In the genomic region with DNA sequence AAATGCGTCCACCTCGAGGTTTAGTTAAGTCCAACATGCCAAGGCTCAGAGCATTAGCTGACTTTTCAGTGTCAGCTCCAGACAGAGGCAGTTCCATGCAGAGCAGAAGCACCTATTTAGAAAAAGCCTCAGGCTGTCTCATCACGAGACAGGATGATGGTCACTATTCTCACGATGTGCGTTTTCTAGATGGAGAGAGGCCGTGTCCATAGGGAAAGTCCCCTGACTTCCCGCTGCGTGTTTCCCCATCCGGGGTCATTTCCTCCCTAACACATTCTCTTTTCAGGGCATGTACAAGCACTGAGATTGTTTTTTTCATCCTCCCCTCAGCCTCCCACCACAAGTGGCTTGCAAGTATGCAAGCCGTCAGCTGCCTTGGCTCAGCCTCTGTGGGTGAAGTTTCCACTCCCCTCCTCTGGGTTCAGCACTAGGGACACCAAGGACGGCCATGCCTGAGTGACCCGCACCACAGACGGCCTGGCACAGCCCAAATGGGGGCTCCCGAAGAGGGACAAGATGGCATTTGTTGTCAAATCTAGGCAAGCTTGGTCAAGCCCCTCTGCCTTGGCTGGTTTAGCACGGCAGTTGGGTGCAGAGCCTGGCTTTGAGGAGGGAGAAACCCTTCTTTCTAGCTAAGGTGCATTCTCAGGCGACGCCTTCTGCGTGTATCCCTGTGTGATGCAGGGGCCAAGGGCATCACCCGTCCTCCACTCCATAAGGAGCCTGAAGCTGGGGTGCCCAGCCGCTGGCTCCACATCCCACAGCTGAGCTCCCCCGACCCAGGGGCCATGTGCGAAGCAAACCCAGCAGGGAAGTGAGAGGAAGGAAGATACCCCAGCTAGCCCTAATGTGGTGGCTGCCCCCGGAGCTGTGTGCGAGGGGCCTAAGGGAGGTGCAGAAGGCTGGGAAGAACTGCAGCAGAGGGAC, we compare ENCODE assay signal across 1 cellular context.
TF ChIP-seq lines count a peak whose summit lies in the region.

No MANE protein-coding gene starts in this region.

TF ChIP-seq in GM23338, 12 proteins besides CTCF, POLR2A, EP300 and RAD21 (continued from another document):
- TF ChIP-seq, protein P1, sequence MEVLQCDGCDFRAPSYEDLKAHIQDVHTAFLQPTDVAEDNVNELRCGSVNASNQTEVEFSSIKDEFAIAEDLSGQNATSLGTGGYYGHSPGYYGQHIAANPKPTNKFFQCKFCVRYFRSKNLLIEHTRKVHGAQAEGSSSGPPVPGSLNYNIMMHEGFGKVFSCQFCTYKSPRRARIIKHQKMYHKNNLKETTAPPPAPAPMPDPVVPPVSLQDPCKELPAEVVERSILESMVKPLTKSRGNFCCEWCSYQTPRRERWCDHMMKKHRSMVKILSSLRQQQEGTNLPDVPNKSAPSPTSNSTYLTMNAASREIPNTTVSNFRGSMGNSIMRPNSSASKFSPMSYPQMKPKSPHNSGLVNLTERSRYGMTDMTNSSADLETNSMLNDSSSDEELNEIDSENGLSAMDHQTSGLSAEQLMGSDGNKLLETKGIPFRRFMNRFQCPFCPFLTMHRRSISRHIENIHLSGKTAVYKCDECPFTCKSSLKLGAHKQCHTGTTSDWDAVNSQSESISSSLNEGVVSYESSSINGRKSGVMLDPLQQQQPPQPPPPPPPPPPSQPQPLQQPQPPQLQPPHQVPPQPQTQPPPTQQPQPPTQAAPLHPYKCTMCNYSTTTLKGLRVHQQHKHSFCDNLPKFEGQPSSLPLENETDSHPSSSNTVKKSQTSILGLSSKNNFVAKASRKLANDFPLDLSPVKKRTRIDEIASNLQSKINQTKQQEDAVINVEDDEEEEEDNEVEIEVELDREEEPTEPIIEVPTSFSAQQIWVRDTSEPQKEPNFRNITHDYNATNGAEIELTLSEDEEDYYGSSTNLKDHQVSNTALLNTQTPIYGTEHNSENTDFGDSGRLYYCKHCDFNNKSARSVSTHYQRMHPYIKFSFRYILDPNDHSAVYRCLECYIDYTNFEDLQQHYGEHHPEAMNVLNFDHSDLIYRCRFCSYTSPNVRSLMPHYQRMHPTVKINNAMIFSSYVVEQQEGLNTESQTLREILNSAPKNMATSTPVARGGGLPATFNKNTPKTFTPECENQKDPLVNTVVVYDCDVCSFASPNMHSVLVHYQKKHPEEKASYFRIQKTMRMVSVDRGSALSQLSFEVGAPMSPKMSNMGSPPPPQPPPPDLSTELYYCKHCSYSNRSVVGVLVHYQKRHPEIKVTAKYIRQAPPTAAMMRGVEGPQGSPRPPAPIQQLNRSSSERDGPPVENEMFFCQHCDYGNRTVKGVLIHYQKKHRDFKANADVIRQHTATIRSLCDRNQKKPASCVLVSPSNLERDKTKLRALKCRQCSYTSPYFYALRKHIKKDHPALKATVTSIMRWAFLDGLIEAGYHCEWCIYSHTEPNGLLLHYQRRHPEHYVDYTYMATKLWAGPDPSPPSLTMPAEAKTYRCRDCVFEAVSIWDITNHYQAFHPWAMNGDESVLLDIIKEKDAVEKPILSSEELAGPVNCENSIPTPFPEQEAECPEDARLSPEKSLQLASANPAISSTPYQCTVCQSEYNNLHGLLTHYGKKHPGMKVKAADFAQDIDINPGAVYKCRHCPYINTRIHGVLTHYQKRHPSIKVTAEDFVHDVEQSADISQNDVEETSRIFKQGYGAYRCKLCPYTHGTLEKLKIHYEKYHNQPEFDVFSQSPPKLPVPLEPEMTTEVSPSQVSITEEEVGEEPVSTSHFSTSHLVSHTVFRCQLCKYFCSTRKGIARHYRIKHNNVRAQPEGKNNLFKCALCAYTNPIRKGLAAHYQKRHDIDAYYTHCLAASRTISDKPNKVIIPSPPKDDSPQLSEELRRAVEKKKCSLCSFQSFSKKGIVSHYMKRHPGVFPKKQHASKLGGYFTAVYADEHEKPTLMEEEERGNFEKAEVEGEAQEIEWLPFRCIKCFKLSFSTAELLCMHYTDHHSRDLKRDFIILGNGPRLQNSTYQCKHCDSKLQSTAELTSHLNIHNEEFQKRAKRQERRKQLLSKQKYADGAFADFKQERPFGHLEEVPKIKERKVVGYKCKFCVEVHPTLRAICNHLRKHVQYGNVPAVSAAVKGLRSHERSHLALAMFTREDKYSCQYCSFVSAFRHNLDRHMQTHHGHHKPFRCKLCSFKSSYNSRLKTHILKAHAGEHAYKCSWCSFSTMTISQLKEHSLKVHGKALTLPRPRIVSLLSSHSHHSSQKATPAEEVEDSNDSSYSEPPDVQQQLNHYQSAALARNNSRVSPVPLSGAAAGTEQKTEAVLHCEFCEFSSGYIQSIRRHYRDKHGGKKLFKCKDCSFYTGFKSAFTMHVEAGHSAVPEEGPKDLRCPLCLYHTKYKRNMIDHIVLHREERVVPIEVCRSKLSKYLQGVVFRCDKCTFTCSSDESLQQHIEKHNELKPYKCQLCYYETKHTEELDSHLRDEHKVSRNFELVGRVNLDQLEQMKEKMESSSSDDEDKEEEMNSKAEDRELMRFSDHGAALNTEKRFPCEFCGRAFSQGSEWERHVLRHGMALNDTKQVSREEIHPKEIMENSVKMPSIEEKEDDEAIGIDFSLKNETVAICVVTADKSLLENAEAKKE (CRISPR knock-in tag; IDR thresholded peaks at IDR 0.05): no peak
- no peak for TF ChIP-seq EZH2 (IDR thresholded peaks at IDR 0.05; ENCODE audit: low read depth, unreplicated experiment)
- TF ChIP-seq EZH2phosphoT487 (IDR thresholded peaks at IDR 0.05; ENCODE audit: unreplicated experiment): no peak
- TF ChIP-seq, protein P2, sequence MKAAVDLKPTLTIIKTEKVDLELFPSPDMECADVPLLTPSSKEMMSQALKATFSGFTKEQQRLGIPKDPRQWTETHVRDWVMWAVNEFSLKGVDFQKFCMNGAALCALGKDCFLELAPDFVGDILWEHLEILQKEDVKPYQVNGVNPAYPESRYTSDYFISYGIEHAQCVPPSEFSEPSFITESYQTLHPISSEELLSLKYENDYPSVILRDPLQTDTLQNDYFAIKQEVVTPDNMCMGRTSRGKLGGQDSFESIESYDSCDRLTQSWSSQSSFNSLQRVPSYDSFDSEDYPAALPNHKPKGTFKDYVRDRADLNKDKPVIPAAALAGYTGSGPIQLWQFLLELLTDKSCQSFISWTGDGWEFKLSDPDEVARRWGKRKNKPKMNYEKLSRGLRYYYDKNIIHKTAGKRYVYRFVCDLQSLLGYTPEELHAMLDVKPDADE (IDR thresholded peaks at IDR 0.05): no peak
- TF ChIP-seq ZNF114 (CRISPR knock-in tag; IDR thresholded peaks at IDR 0.05): no peak
- TF ChIP-seq JUNB (IDR thresholded peaks at IDR 0.05; ENCODE audit: unreplicated experiment): no peak
- no peak for TF ChIP-seq NANOG (IDR thresholded peaks at IDR 0.05; ENCODE audit: borderline replicate concordance)
- TF ChIP-seq ZNF331 (CRISPR knock-in tag; IDR thresholded peaks at IDR 0.05; ENCODE audit: low read depth): no peak
